9 cellular contexts compared by ENCODE assay signal in genomic region chr12:24560867-24561266, GRCh38.
A peak's percentile ranks its signal among the peaks of the same experiment; 100 is the strongest.
DNase-seq lines count a peak whose midpoint lies in the region; ATAC-seq and TF ChIP-seq lines count a peak whose summit lies in the region.
"Had no signal": no experiment of that assay in that cellular context is flagged by ENCODE, and none has a peak within 500 bp of the region (broad histone marks: within the 10 kb centered on the region; RNA-seq: fewer than 3 reads in every experiment).

No MANE protein-coding gene starts in this region.

- H3K27ac Mint-ChIP-seq in Calu3 (ENCODE audit: unreplicated experiment): no peak overlapping the region

- WGBS in psoas muscle, 3 donors: 8 to 29% (median 13%) methylated on average over 2 of the region's 2 CpGs

- no peaks in the 10 kb centered on the region for H3K9me3 Mint-ChIP-seq in Calu3 (ENCODE audit: low read depth, unreplicated experiment)

- no TSS peak for BruUV-seq in Calu3 (replicated peaks; lab: Mats Ljungman, UMichigan)

- no peaks in the 10 kb centered on the region for H3K9me3 ChIP-seq in psoas muscle

- DNase-seq in Calu3 (no peak), SK-MEL-5 (ENCODE audit: low read depth, low spot score) (peak; percentile 47), fibroblast of the aortic adventitia (ENCODE audit: low read depth) (peak; percentile 15), psoas muscle (no peak), UCSD-AML1 (lab: John Stamatoyannopoulos, UW; ENCODE audit: unreplicated experiment) (no peak)
- DNase-seq in NK-92 treated with Interleukin-12 subunit alpha and Interleukin-12 subunit beta, amount 100 ng/mL, for 24 hours (lab: John Stamatoyannopoulos, UW): no peak
- DNase-seq: NCI-H526 treated with DMSO at 0.1 percent for 48 hours had no signal

- in situ Hi-C loops in SK-MEL-5 (cut with HindIII; ENCODE audit: low pct_unique_long_range_greater_than_20kb, low sequenced_read_pairs): no loop called here

- peaks cover 73% of the 10 kb centered on the region for H3K27me3 Mint-ChIP-seq in Calu3 (ENCODE audit: unreplicated experiment)

- no peak for TF ChIP-seq CTCF in Calu3 (IDR thresholded peaks at IDR 0.05; ENCODE audit: unreplicated experiment)
- TF ChIP-seq CTCF in fibroblast of the aortic adventitia (IDR thresholded peaks at IDR 0.05; ENCODE audit: insufficient read depth, low read length): no peak
- no peak for TF ChIP-seq CTCF in psoas muscle (IDR thresholded peaks at IDR 0.05)

- ATAC-seq in psoas muscle (no peak), HG03342 (IDR thresholded peaks at IDR 0.05; ENCODE audit: unreplicated experiment) (no peak), HG02840 (IDR thresholded peaks at IDR 0.05; ENCODE audit: low FRiP score, unreplicated experiment) (no peak)

- H3K36me3 Mint-ChIP-seq in Calu3 (ENCODE audit: insufficient read depth, unreplicated experiment): peaks cover 25% of the 10 kb centered on the region

- peaks cover 19% of the 10 kb centered on the region for H3K4me1 Mint-ChIP-seq in Calu3 (ENCODE audit: low read depth, unreplicated experiment)

- peak overlapping the region; percentile 50 for H3K27ac ChIP-seq in psoas muscle

- peak overlapping the region; percentile 86 for H3K4me3 Mint-ChIP-seq in Calu3 (ENCODE audit: low read depth, unreplicated experiment)

- H3K4me1 ChIP-seq in psoas muscle: peaks cover 5% of the 10 kb centered on the region

- peaks cover 0 to 36% (median 7%) of the 10 kb centered on the region in 3 donors for H3K27me3 ChIP-seq in psoas muscle (ENCODE audit: insufficient read depth in 3 of 3, low read length in 2 of 3)

- no peaks in the 10 kb centered on the region for H3K36me3 ChIP-seq in psoas muscle (ENCODE audit: insufficient read depth in 1 of 2, low read depth in 1 of 2)

- CTCF ChIA-PET in Calu3 (lab: Charles Lee): no interaction called here

- intact Hi-C loops in Calu3 (cut with micrococcal nuclease; ENCODE audit: unreplicated experiment): no loop called here
- intact Hi-C loops in psoas muscle (cut with DNase I): no loop called here

- H3K4me3 ChIP-seq in fibroblast of the aortic adventitia (ENCODE audit: low read depth, low read length): peak overlapping the region; percentile 88
- peak overlapping the region; percentile 70 for H3K4me3 ChIP-seq in psoas muscle

Comparison
In these comparisons a context has a peak if more than half of its experiments do, and no peak if none do; other contexts are left out.
1. DNase-seq: peak in SK-MEL-5 (single experiment) and fibroblast of the aortic adventitia (single experiment); none in Calu3 (single experiment), psoas muscle (0 of 2), NK-92 treated with Interleukin-12 subunit alpha and Interleukin-12 subunit beta, amount 100 ng/mL, for 24 hours (single experiment) and UCSD-AML1 (single experiment).